ENCODE assay signal across 8 cellular contexts in the genomic region with DNA sequence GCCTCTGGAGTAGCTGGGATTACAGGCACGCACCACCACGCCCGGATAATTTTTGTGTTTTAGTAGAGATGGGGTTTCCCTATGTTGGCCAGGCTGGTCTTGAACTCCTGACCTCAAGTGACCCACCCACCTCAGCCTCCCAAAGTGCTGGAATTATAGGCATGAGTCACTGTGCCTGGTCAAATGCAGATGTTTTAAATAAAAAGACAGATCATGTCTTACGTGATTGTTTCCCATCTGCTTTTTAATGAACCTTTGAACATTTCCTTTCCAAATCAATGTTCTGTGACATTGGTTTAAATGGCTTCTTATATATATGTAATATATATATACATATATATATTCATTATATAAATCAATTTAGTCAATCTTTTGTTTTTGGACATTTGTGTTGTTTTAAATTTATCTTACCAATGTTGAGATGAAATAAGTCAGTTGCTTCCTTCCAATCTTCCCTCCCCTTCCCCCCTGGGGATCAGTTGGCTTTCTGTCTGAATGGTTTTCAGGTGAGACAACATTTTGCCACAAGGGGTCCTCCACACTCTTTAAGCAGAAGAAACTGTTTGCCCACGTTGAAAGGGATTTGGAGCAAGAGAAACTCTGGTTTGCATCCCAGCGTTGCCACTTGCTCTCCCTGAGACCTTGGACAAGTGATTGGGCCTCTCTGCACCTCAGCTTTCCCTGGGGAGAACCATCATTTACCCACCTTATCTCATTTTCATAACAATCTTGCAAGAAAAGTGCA.
DNase-seq lines count a peak whose midpoint lies in the region; ATAC-seq and TF ChIP-seq lines count a peak whose summit lies in the region.
"Had no signal": no experiment of that assay in that cellular context is flagged by ENCODE, and none has a peak within 500 bp of the region (broad histone marks: within the 10 kb centered on the region; RNA-seq: fewer than 3 reads in every experiment).

No MANE protein-coding gene starts in this region.

- no peak overlapping the region for H3K27ac Mint-ChIP-seq in nephron
- H3K27ac Mint-ChIP-seq: activated CD4-positive, alpha-beta memory T cell treated with anti-CD3 and anti-CD28 coated beads for 36 hours had no signal

- ATAC-seq in HG02840 (IDR thresholded peaks at IDR 0.05; ENCODE audit: low FRiP score, unreplicated experiment), result no peak

- TF ChIP-seq CTCF in NB4 (IDR thresholded peaks at IDR 0.05; ENCODE audit: low read depth, low read length) (peak; percentile 38), nephron (IDR thresholded peaks at IDR 0.05; ENCODE audit: unreplicated experiment in 3 of 3) (peak; percentile 19 to 37 (median 31)), coronary artery (IDR thresholded peaks at IDR 0.05) (no peak)

- H3K27ac ChIP-seq in coronary artery, result no peak overlapping the region

- H3K27me3 Mint-ChIP-seq in nephron (ENCODE audit: low read depth), result peaks cover 37% of the 10 kb centered on the region

- no peak for TF ChIP-seq POLR2A in NB4 (IDR thresholded peaks at IDR 0.05; ENCODE audit: extremely low read depth, insufficient read length)

- no peaks in the 10 kb centered on the region for H3K4me1 Mint-ChIP-seq in nephron

- no peaks in the 10 kb centered on the region for H3K9me3 Mint-ChIP-seq in nephron
- H3K9me3 Mint-ChIP-seq: activated CD4-positive, alpha-beta memory T cell treated with anti-CD3 and anti-CD28 coated beads for 36 hours had no signal

- no peak overlapping the region for H3K4me3 Mint-ChIP-seq in nephron
- H3K4me3 Mint-ChIP-seq: activated CD4-positive, alpha-beta memory T cell treated with anti-CD3 and anti-CD28 coated beads for 36 hours had no signal

- no peak overlapping the region for H3K4me3 ChIP-seq in NB4 (ENCODE audit: low read depth, low read length)
- no peak overlapping the region for H3K4me3 ChIP-seq in coronary artery

- H3K36me3 Mint-ChIP-seq in nephron (ENCODE audit: low read depth), result no peaks in the 10 kb centered on the region
- H3K36me3 Mint-ChIP-seq: activated CD4-positive, alpha-beta memory T cell treated with anti-CD3 and anti-CD28 coated beads for 36 hours had no signal

- peak; percentile 10 for DNase-seq in GM04504 (ENCODE audit: low read depth)
- DNase-seq in NB4 (ENCODE audit: low read depth), result peak; percentile 59
- DNase-seq in SW480 (ENCODE audit: low spot score), result peak; percentile 30
- no peak for DNase-seq in coronary artery (ENCODE audit: low spot score)
- DNase-seq in COLO829 (ENCODE audit: low spot score), result no peak
- DNase-seq: activated CD4-positive, alpha-beta memory T cell treated with anti-CD3 and anti-CD28 coated beads for 36 hours had no signal

Comparison
In these comparisons a context has a peak if more than half of its experiments do, and no peak if none do; other contexts are left out.
1. DNase-seq: peak in GM04504 (single experiment), NB4 (single experiment) and SW480 (single experiment); none in coronary artery (single experiment) and COLO829 (single experiment).